In genomic region chr1:207745285-207745684, GRCh38 we compare ENCODE assay signal across 23 cellular contexts. TPM values are rescaled to one million over a fixed set of nuclear protein-coding genes. Genes with fewer than 3 reads are reported as not detected.
A peak's percentile ranks its signal among the peaks of the same experiment; 100 is the strongest.
DNase-seq lines count a peak whose midpoint lies in the region; ATAC-seq and TF ChIP-seq lines count a peak whose summit lies in the region.
"Had no signal": no experiment of that assay in that cellular context is flagged by ENCODE, and none has a peak within 500 bp of the region (broad histone marks: within the 10 kb centered on the region; RNA-seq: fewer than 3 reads in every experiment).

No MANE protein-coding gene starts in this region.

- no peak for ATAC-seq in SK-N-SH treated with all-trans-retinoic acid at 6 μM for 48 hours
- ATAC-seq in HG03159 (IDR thresholded peaks at IDR 0.05; ENCODE audit: unreplicated experiment): no peak
- ATAC-seq: left cardiac atrium, natural killer cell, pancreas, right cardiac atrium had no signal

- no peak for TF ChIP-seq POLR2A in thyroid gland (IDR thresholded peaks at IDR 0.05)

- H3K36me3 ChIP-seq in thyroid gland (no peaks in the 10 kb centered on the region), left ventricle myocardium inferior (no peaks in the 10 kb centered on the region)
- H3K36me3 ChIP-seq: pancreas, stomach had no signal

- DNase-seq in HCEC 1CT (peak; percentile 61), fibroblast of mammary gland (ENCODE audit: low read depth) (peak; percentile 49), stromal cell of bone marrow (ENCODE audit: low read depth) (peak; percentile 31), thyroid gland (no peak), left ventricle myocardium inferior (no peak), globus pallidus (ENCODE audit: low spot score) (no peak)
- DNase-seq: activated naive CD4-positive, alpha-beta T cell; activated T-cell treated with anti-CD3 and anti-CD28 coated beads, Interleukin-2, amount 50 U/mL, for 1 hour; DMS 273 treated with DMSO at 0.1 percent for 48 hours; dorsolateral prefrontal cortex; Karpas-422; left cardiac atrium; natural killer cell; NCI-H1105; NCI-H2081; pancreas; right cardiac atrium; SHP77 treated with DMSO at 0.1 percent for 48 hours; stimulated activated CD4-positive, alpha-beta T cell treated with anti-CD3 and anti-CD28 coated beads, Interleukin-15, amount 100 ng/mL, for 24 hours; stomach had no signal

- WGBS in thyroid gland, 2 donors: 78 to 93% methylated on average over 1 of the region's 1 CpG

- H3K9me3 ChIP-seq in thyroid gland (no peaks in the 10 kb centered on the region), left ventricle myocardium inferior (replicated peaks) (no peaks in the 10 kb centered on the region)
- H3K9me3 ChIP-seq: pancreas, stomach had no signal

- intact Hi-C loops in thyroid gland (cut with DNase I) (no loop called here), left ventricle myocardium inferior (cut with micrococcal nuclease) (no loop called here)

- no peak overlapping the region for H3K4me3 ChIP-seq in fibroblast of mammary gland (ENCODE audit: control insufficient read depth, low read depth, low read length)
- H3K4me3 ChIP-seq in thyroid gland (replicated peaks in 1 of 3): no peak overlapping the region
- no peak overlapping the region for H3K4me3 ChIP-seq in left ventricle myocardium inferior
- H3K4me3 ChIP-seq: dorsolateral prefrontal cortex, pancreas, stomach had no signal

- H3K27me3 ChIP-seq in thyroid gland: no peaks in the 10 kb centered on the region
- H3K27me3 ChIP-seq in left ventricle myocardium inferior (ENCODE audit: low read depth): no peaks in the 10 kb centered on the region
- H3K27me3 ChIP-seq: dorsolateral prefrontal cortex, pancreas, stomach had no signal

- TF ChIP-seq CTCF in fibroblast of mammary gland (conservative IDR thresholded peaks at IDR 0.05; ENCODE audit: control insufficient read depth, insufficient read depth, low read depth, low read length) (no peak), thyroid gland (IDR thresholded peaks at IDR 0.05) (no peak), left ventricle myocardium inferior (IDR thresholded peaks at IDR 0.05; ENCODE audit: borderline replicate concordance) (no peak)

- H3K4me1 ChIP-seq in thyroid gland (peaks cover 3 to 5% of the 10 kb centered on the region in 2 donors), left ventricle myocardium inferior (peaks cover 24% of the 10 kb centered on the region)

- H3K27ac ChIP-seq in thyroid gland: no peak overlapping the region
- no peak overlapping the region for H3K27ac ChIP-seq in left ventricle myocardium inferior (replicated peaks)
- H3K27ac ChIP-seq: C4-2B, dorsolateral prefrontal cortex, pancreas, stomach had no signal

TF ChIP-seq in SK-N-SH treated with all-trans-retinoic acid at 6 μM for 48 hours, 23 proteins besides CTCF, POLR2A, EP300 and RAD21:
- TF ChIP-seq ZNF565 (CRISPR knock-in tag; conservative IDR thresholded peaks at IDR 0.05; ENCODE audit: low read depth) (no peak), TOX (CRISPR knock-in tag; IDR thresholded peaks at IDR 0.05; ENCODE audit: borderline replicate concordance) (peak; percentile 61; the same call in 1 of the 2 replicates), TSHZ2 (CRISPR knock-in tag; IDR thresholded peaks at IDR 0.05) (no peak), BACH2 (CRISPR knock-in tag; IDR thresholded peaks at IDR 0.05; ENCODE audit: borderline replicate concordance) (no peak), PPARA (CRISPR knock-in tag; IDR thresholded peaks at IDR 0.05; ENCODE audit: borderline replicate concordance) (no peak), ZFP3 (CRISPR knock-in tag; IDR thresholded peaks at IDR 0.05) (no peak), ZC3H10 (CRISPR knock-in tag; IDR thresholded peaks at IDR 0.05) (peak; percentile 51; the same call in 1 of the 2 replicates), ZNF70 (CRISPR knock-in tag; IDR thresholded peaks at IDR 0.05) (no peak), OSR1 (CRISPR knock-in tag; IDR thresholded peaks at IDR 0.05) (no peak), GLIS3 (CRISPR knock-in tag; IDR thresholded peaks at IDR 0.05) (no peak), CREB5 (CRISPR knock-in tag; IDR thresholded peaks at IDR 0.05; ENCODE audit: low read depth) (no peak)

RNA-seq across cellular contexts. Expression of gene CD46, which starts 6.6 kb away (rescaled TPM):
- total RNA-seq in thyroid gland (100 to 1,000 TPM; 135 to 275 (median 180) TPM), left ventricle myocardium inferior (105 TPM)

Comparison
In these comparisons a context has a peak if more than half of its experiments do, and no peak if none do; other contexts are left out.
1. DNase-seq: peak in HCEC 1CT (single experiment), fibroblast of mammary gland (single experiment) and stromal cell of bone marrow (single experiment); none in thyroid gland (0 of 2), left ventricle myocardium inferior (single experiment) and globus pallidus (single experiment).